In the genomic region with DNA sequence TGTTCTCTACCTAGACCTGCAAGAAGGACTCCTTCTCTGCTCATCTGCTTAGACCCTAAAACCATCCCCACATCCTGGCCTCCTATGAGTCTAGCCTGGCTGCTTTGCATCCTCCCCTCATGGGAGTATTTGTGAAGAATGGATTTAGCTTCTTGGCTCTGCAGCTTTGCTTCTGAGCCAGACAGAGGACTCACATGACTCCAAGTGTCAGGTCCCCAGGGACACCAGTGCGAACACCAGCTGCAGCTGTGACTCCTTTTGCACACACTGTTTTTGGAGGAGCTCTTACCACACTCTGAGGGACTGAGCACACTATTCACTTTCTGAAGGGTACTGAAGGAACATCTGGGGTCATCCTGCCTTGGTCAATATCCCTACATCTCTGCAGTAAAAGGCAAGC, we compare ENCODE assay signal across 1 cellular context.
TF ChIP-seq lines count a peak whose summit lies in the region.

No MANE protein-coding gene starts in this region.

TF ChIP-seq in HepG2, 621 proteins besides CTCF, POLR2A, EP300 and RAD21 (continued from another document):
- TF ChIP-seq, protein P1, sequence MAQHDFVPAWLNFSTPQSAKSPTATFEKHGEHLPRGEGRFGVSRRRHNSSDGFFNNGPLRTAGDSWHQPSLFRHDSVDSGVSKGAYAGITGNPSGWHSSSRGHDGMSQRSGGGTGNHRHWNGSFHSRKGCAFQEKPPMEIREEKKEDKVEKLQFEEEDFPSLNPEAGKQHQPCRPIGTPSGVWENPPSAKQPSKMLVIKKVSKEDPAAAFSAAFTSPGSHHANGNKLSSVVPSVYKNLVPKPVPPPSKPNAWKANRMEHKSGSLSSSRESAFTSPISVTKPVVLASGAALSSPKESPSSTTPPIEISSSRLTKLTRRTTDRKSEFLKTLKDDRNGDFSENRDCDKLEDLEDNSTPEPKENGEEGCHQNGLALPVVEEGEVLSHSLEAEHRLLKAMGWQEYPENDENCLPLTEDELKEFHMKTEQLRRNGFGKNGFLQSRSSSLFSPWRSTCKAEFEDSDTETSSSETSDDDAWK (CRISPR knock-in tag; IDR thresholded peaks at IDR 0.05), result no peak
- TF ChIP-seq EHMT2 (IDR thresholded peaks at IDR 0.05; ENCODE audit: borderline replicate concordance, low read depth, low read length), result no peak
- no peak for TF ChIP-seq GATAD1 (CRISPR knock-in tag; IDR thresholded peaks at IDR 0.05)
- no peak for TF ChIP-seq ZNF136 (CRISPR knock-in tag; IDR thresholded peaks at IDR 0.05; ENCODE audit: low read depth)
- no peak for TF ChIP-seq PPARG (CRISPR knock-in tag; conservative IDR thresholded peaks at IDR 0.05)
